In the genomic region with DNA sequence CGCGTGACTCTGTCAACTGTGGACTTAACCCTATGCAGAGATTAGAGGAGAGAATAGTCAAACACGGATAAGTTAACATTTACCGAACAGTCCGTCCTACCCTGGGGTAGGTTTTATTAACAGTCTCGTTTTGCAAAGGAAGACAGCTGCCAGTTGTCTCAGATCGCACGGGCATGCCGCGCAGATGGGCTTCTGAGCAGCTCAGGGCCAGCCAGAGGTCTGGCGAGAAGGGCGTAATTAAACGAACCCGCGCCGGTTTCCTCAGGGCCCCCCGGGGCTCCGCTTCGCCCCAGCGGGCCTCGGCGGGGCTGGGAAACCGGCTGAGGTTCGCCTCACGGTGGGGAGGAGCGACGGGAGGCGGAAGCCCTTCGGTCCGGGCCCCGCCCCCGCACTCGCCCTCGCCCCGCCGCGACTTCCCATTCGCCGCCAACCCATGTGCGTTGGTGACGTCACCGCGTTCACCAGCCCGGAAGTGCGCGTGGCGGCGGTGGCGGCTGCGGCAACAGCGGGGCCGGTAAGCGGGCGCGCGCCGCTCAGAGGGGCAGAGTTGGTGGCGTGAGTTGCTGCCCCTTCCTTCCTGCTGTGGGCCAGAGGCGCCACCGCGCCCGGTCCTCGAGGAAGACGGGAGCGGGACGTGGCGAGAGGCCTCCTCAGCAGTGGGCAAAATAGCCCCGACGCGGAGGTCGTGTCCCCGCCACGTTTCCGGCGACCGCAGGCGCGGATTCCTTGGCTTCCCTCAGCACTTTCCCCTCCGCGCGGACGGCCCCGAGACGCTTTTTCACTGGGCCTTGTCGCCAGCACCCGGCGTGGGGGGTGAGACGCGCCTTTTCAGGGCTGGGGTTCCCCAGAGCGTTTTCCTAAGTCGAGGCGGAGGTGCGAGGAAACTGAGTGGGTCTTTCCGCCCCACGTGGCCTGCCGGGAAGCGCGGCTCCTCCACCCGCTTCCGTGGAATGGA, we compare ENCODE assay signal across 8 cellular contexts. TPM values are rescaled to one million over a fixed set of nuclear protein-coding genes. Genes with fewer than 3 reads are reported as not detected.
A peak's percentile ranks its signal among the peaks of the same experiment; 100 is the strongest.
DNase-seq lines count a peak whose midpoint lies in the region; ATAC-seq and TF ChIP-seq lines count a peak whose summit lies in the region.

A gene (plus strand): TSS at position 464 of the 955 bp plus-strand sequence. CDS start 2,101 bp downstream, outside the sequence.

- DNase-seq in NCI-H187 (lab: John Stamatoyannopoulos, UW) (peak; percentile 67 to 78), anterior cingulate cortex (lab: John Stamatoyannopoulos, UW) (peak; percentile 46 to 94 (median 87)), right atrium auricular region (ENCODE audit: low spot score) (peak; percentile 96), psoas muscle (peak; percentile 97 to 98)

- intact Hi-C loops in T-helper 2 cell treated with Interferon-gamma antibody and Interleukin-4, amounts not matched to agents 100 ng/mL and 5 ng/mL, for 36 hours (cut with micrococcal nuclease): loop anchor here (1.0 to 10.0 kb wide), 5 partner anchors 10 to 1368 kb away; a partner anchor contains a TSS
- intact Hi-C loops in psoas muscle (cut with DNase I): loop anchor here (5.0 kb wide), 1 partner anchor 51 kb away; a partner anchor contains a TSS

- H3K27ac ChIP-seq in right atrium auricular region (peak within 1 kb of the TSS; percentile 90 to 94), psoas muscle (peak within 1 kb of the TSS; percentile 99), urinary bladder (ENCODE audit: low read depth) (peak within 1 kb of the TSS; percentile 87)

- H3K4me3 ChIP-seq in right atrium auricular region (peak within 1 kb of the TSS; percentile 79 to 97), psoas muscle (peak within 1 kb of the TSS; percentile 100), urinary bladder (ENCODE audit: low read depth, low read length) (peak within 1 kb of the TSS; percentile 61)

- ATAC-seq in GM18505 (IDR thresholded peaks at IDR 0.05; ENCODE audit: unreplicated experiment): peak; percentile 97
- ATAC-seq in HG02943 (IDR thresholded peaks at IDR 0.05; ENCODE audit: low read depth, unreplicated experiment): peak; percentile 92
- ATAC-seq in psoas muscle: peak; percentile 99 to 100 (median 100)

- H3K9me3 ChIP-seq in right atrium auricular region (no peaks in the 10 kb centered on the region), psoas muscle (no peaks in the 10 kb centered on the region)

- H3K27me3 ChIP-seq in right atrium auricular region: no peaks in the 10 kb centered on the region
- H3K27me3 ChIP-seq in psoas muscle (ENCODE audit: insufficient read depth in 3 of 3, low read length in 2 of 3): no peaks in the 10 kb centered on the region

- TF ChIP-seq CTCF in right atrium auricular region (IDR thresholded peaks at IDR 0.05) (peak in 1 of 2 donors; percentile 15), psoas muscle (IDR thresholded peaks at IDR 0.05) (no peak)

- H3K4me1 ChIP-seq in right atrium auricular region: peaks cover 0 to 28% of the 10 kb centered on the region in 2 donors
- H3K4me1 ChIP-seq in psoas muscle: peaks cover 8% of the 10 kb centered on the region
- no peaks in the 10 kb centered on the region for H3K4me1 ChIP-seq in urinary bladder (ENCODE audit: insufficient read depth)

- peak; percentile 95 for TF ChIP-seq POLR2A in GM18505 (IDR thresholded peaks at IDR 0.05; ENCODE audit: borderline replicate concordance, extremely low read depth, insufficient read depth, insufficient read length)

- H3K36me3 ChIP-seq in right atrium auricular region (peaks cover 25% of the 10 kb centered on the region), psoas muscle (ENCODE audit: insufficient read depth in 1 of 2, low read depth in 1 of 2) (peaks cover 5 to 26% of the 10 kb centered on the region in 2 donors), urinary bladder (ENCODE audit: insufficient read depth) (no peaks in the 10 kb centered on the region)

- 0% methylated on average over 70 to 100 of the region's 100 CpGs for WGBS in psoas muscle, 3 donors
- under 1% methylated on average over 100 of the region's 100 CpGs for WGBS in urinary bladder

RNA-seq across cellular contexts. Expression of the gene that starts here (rescaled TPM):
- total RNA-seq in T-helper 2 cell treated with Interferon-gamma antibody and Interleukin-4, amounts not matched to agents 100 ng/mL and 5 ng/mL, for 36 hours: 43.2 and 45.6 TPM in 2 replicates
- total RNA-seq in right atrium auricular region (1 to 10 TPM; 5.8 to 7.9 TPM), psoas muscle (10 to 100 TPM; 12.2 to 16.2 (median 15.0) TPM), urinary bladder (51.4 TPM)
- polyA plus RNA-seq in psoas muscle (10 to 100 TPM; 13.1 to 31.3 (median 21.2) TPM), urinary bladder (11.4 TPM)

Comparison
In these comparisons a context has a peak if more than half of its experiments do, and no peak if none do; other contexts are left out.
1. Peak in every context shown above with its lines: DNase-seq, ATAC-seq, H3K4me3 ChIP-seq and H3K27ac ChIP-seq.